In the genomic region with DNA sequence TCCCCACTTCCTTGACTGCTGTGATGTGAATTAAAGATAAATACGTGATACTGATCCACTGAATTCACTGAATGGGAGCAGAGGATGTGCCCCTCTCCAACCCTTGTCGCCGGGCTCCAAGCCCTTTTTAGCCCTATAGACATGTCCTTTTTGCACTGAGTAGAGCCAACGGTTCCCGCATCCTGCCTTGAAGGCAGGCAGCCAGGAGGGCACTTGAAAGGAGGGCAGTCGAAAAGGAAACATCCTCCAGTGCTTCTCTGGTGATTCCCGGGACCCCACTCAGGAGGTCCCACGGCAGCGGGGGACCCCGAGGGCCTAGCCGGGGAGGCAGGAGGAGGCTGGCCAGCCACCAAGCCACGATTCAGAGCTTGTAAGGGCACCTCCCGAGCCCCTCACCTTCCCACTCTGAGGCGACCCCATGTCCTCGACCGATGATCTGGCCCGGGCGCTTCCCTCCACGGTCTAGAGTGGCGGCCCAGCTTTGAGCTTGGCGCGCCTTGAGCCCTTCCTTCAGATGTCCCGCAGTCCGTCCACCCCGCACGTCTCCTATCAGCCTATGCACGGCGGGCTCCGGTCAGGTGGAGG, we compare ENCODE assay signal across 8 cellular contexts. TPM values are rescaled to one million over a fixed set of nuclear protein-coding genes. Genes with fewer than 3 reads are reported as not detected.
DNase-seq lines count a peak whose midpoint lies in the region; ATAC-seq and TF ChIP-seq lines count a peak whose summit lies in the region.

No MANE protein-coding gene starts in this region.

- peaks cover 10% of the 10 kb centered on the region for H4K20me1 ChIP-seq in SK-N-SH (ENCODE audit: insufficient read depth)

- peak overlapping the region; percentile 94 for H3K9ac ChIP-seq in SK-N-SH

- peak overlapping the region; percentile 71 to 93 for H3K27ac ChIP-seq in SK-N-SH (ENCODE audit: low read depth in 2 of 2, low read length in 1 of 2)

- peaks cover 30% of the 10 kb centered on the region for H3K36me3 Mint-ChIP-seq in activated CD8-positive, alpha-beta memory T cell treated with anti-CD3 and anti-CD28 coated beads, Interleukin-2, amount 10 ng/mL, durations not matched to agents 7 days and 5 days
- peaks cover 0 to 15% (median 0%) of the 10 kb centered on the region in 3 donors for H3K36me3 Mint-ChIP-seq in naive thymus-derived CD8-positive, alpha-beta T cell

- TF ChIP-seq CTCF in SK-N-SH (IDR thresholded peaks at IDR 0.05), result no peak

- peaks cover 21% of the 10 kb centered on the region for H3F3A ChIP-seq in SK-N-SH (replicated peaks; ENCODE audit: insufficient read depth)

- no peak for TF ChIP-seq EP300 in SK-N-SH (IDR thresholded peaks at IDR 0.05; ENCODE audit: borderline replicate concordance in 1 of 2, low read depth in 1 of 2, low read length in 1 of 2)

- H3K27ac Mint-ChIP-seq in activated CD8-positive, alpha-beta memory T cell treated with anti-CD3 and anti-CD28 coated beads, Interleukin-2, amount 10 ng/mL, durations not matched to agents 7 days and 5 days, result peak overlapping the region; percentile 98
- peak overlapping the region; percentile 97 to 100 (median 99) for H3K27ac Mint-ChIP-seq in naive thymus-derived CD8-positive, alpha-beta T cell

- DNase-seq in activated CD8-positive, alpha-beta memory T cell treated with anti-CD3 and anti-CD28 coated beads, Interleukin-2, amount 10 ng/mL, durations not matched to agents 7 days and 5 days, result peak; percentile 56
- DNase-seq in activated CD8-positive, alpha-beta memory T cell treated with anti-CD3 and anti-CD28 coated beads, Interleukin-2, amount 50 U/mL, for 4 hours, result no peak
- DNase-seq in SK-N-SH (peak; percentile 74), erythroblast (lab: John Stamatoyannopoulos, UW) (peak; percentile 63 to 66), HCEC 1CT (no peak), NCI-H524 treated with DMSO at 0.1 percent for 48 hours (lab: John Stamatoyannopoulos, UW) (no peak)
- peak in 4 of 10 donors; percentile 14 to 37 (median 20) for DNase-seq in naive thymus-derived CD8-positive, alpha-beta T cell

- TF ChIP-seq RAD21 in SK-N-SH (IDR thresholded peaks at IDR 0.05; ENCODE audit: low read length), result no peak

- H3K27me3 ChIP-seq in SK-N-SH (ENCODE audit: insufficient read depth), result no peaks in the 10 kb centered on the region

- no peak for TF ChIP-seq POLR2A in erythroblast (IDR thresholded peaks at IDR 0.05; ENCODE audit: low read length)

- H3K4me3 ChIP-seq in SK-N-SH (ENCODE audit: low read depth in 2 of 2, low read length in 1 of 2), result peak overlapping the region; percentile 84 to 98

- peak overlapping the region; percentile 94 for H2AFZ ChIP-seq in SK-N-SH (ENCODE audit: low read depth)

- peak overlapping the region; percentile 80 for H3K4me2 ChIP-seq in SK-N-SH

- no peaks in the 10 kb centered on the region for H3K9me3 Mint-ChIP-seq in activated CD8-positive, alpha-beta memory T cell treated with anti-CD3 and anti-CD28 coated beads, Interleukin-2, amount 10 ng/mL, durations not matched to agents 7 days and 5 days (ENCODE audit: low read depth)
- no peaks in the 10 kb centered on the region for H3K9me3 Mint-ChIP-seq in naive thymus-derived CD8-positive, alpha-beta T cell

- peak; percentile 13 for ATAC-seq in activated CD8-positive, alpha-beta memory T cell treated with anti-CD3 and anti-CD28 coated beads, Interleukin-2, amount 10 ng/mL, durations not matched to agents 7 days and 5 days
- peak; percentile 5 for ATAC-seq in HG02763 (IDR thresholded peaks at IDR 0.05; ENCODE audit: unreplicated experiment)
- ATAC-seq in naive thymus-derived CD8-positive, alpha-beta T cell, result peak; percentile 2 to 11

- CTCF ChIA-PET in activated CD8-positive, alpha-beta memory T cell treated with anti-CD3 and anti-CD28 coated beads, Interleukin-2, amount 10 ng/mL, durations not matched to agents 7 days and 5 days (lab: Charles Lee), result interaction anchor here (0.8 to 2.6 kb wide), 5 partner anchors 15 to 768 kb away, joined by 3 to 12 read pairs (median 6); no protein-coding TSS in a partner anchor
- CTCF ChIA-PET in SK-N-SH (lab: Yijun Ruan, JAX), result interaction anchor here (0.7 to 2.7 kb wide), 5 partner anchors 13 to 768 kb away, joined by 3 to 27 read pairs (median 5); a partner anchor contains a TSS

- POLR2A ChIA-PET in SK-N-SH (lab: Yijun Ruan, JAX), result interaction anchor here (0.9 to 2.4 kb wide), 8 partner anchors 10 to 815 kb away, joined by 3 to 12 read pairs (median 6); a partner anchor contains a TSS
- POLR2A ChIA-PET in naive thymus-derived CD8-positive, alpha-beta T cell (lab: Charles Lee), result interaction anchor here (1.0 to 2.7 kb wide), 7 partner anchors 10 to 817 kb away, joined by 3 to 35 read pairs (median 5); a partner anchor contains a TSS

- 2% methylated on average over 14 of the region's 29 CpGs for WGBS in SK-N-SH (ENCODE audit: low lambda C conversion rate)

- H3K4me1 ChIP-seq in SK-N-SH (ENCODE audit: control insufficient read depth in 1 of 2, insufficient read depth in 2 of 2, low read depth in 1 of 2, low read length in 1 of 2), result peaks cover 21 to 36% of the 10 kb centered on the region in 2 experiments

- H3K9me2 ChIP-seq in SK-N-SH, result no peaks in the 10 kb centered on the region

- peak overlapping the region; percentile 99 for H3K4me3 Mint-ChIP-seq in activated CD8-positive, alpha-beta memory T cell treated with anti-CD3 and anti-CD28 coated beads, Interleukin-2, amount 10 ng/mL, durations not matched to agents 7 days and 5 days
- peak overlapping the region; percentile 96 to 100 (median 99) for H3K4me3 Mint-ChIP-seq in naive thymus-derived CD8-positive, alpha-beta T cell

- H3K79me2 ChIP-seq in SK-N-SH (ENCODE audit: insufficient read depth), result peaks cover 59% of the 10 kb centered on the region

- H3K36me3 ChIP-seq in SK-N-SH (replicated peaks in 1 of 2; ENCODE audit: control insufficient read depth in 1 of 2, insufficient read depth in 2 of 2, low read length in 1 of 2), result peaks cover 16% of the 10 kb centered on the region in 2 experiments

- no peaks in the 10 kb centered on the region for H3K27me3 Mint-ChIP-seq in activated CD8-positive, alpha-beta memory T cell treated with anti-CD3 and anti-CD28 coated beads, Interleukin-2, amount 10 ng/mL, durations not matched to agents 7 days and 5 days
- H3K27me3 Mint-ChIP-seq in naive thymus-derived CD8-positive, alpha-beta T cell, result no peaks in the 10 kb centered on the region

- no peaks in the 10 kb centered on the region for H3K9me3 ChIP-seq in SK-N-SH

- peaks cover 52% of the 10 kb centered on the region for H3K4me1 Mint-ChIP-seq in activated CD8-positive, alpha-beta memory T cell treated with anti-CD3 and anti-CD28 coated beads, Interleukin-2, amount 10 ng/mL, durations not matched to agents 7 days and 5 days
- H3K4me1 Mint-ChIP-seq in naive thymus-derived CD8-positive, alpha-beta T cell, result peaks cover 19 to 52% (median 50%) of the 10 kb centered on the region in 4 donors

TF ChIP-seq in SK-N-SH, 30 proteins besides CTCF, POLR2A, EP300 and RAD21:
- TF ChIP-seq SIN3A (IDR thresholded peaks at IDR 0.05; ENCODE audit: borderline replicate concordance, low read depth, low read length), result no peak; the same call in 1 of the 2 replicates
- peak; percentile 2; the same call in 1 of the 2 replicates for TF ChIP-seq GATA2 (CRISPR knock-in tag; IDR thresholded peaks at IDR 0.05)

RNA-seq across cellular contexts. Expression of a gene that starts 0.9 kb away (rescaled TPM):
- 100 to 1,000 TPM; 140 to 182 TPM for total RNA-seq in activated CD8-positive, alpha-beta memory T cell treated with anti-CD3 and anti-CD28 coated beads, Interleukin-2, amount 10 ng/mL, durations not matched to agents 7 days and 5 days
- 118 and 121 TPM in 2 replicates for polyA plus RNA-seq in SK-N-SH (2012; rRNA removed)
- 151 and 220 TPM in 2 replicates for polyA plus RNA-seq in SK-N-SH (2012; cell fraction: cytosol; rRNA removed)
- polyA plus RNA-seq in SK-N-SH (2012; cell fraction: nucleus; rRNA removed), result 27.1 and 39.2 TPM in 2 replicates
- 10 to 100 TPM; 51.1 to 56.2 TPM for total RNA-seq in naive thymus-derived CD8-positive, alpha-beta T cell
- polyA plus RNA-seq in naive thymus-derived CD8-positive, alpha-beta T cell, result 10 to 100 TPM; 41.6 to 45.3 (median 44.4) TPM

RNA-seq across cellular contexts. Expression of a gene that starts 6.8 kb away (rescaled TPM):
- total RNA-seq in activated CD8-positive, alpha-beta memory T cell treated with anti-CD3 and anti-CD28 coated beads, Interleukin-2, amount 10 ng/mL, durations not matched to agents 7 days and 5 days, result 10 to 100 TPM; 28.7 to 36.1 TPM
- 11.3 and 17.0 TPM in 2 replicates for polyA plus RNA-seq in SK-N-SH (2012; rRNA removed)
- polyA plus RNA-seq in SK-N-SH (2012; cell fraction: cytosol; rRNA removed), result 12.3 and 17.2 TPM in 2 replicates
- polyA plus RNA-seq in SK-N-SH (2012; cell fraction: nucleus; rRNA removed), result 9.4 and 9.8 TPM in 2 replicates
- total RNA-seq in naive thymus-derived CD8-positive, alpha-beta T cell, result 10 to 100 TPM; 41.8 to 42.0 TPM
- 10 to 100 TPM; 12.9 to 27.3 (median 14.2) TPM for polyA plus RNA-seq in naive thymus-derived CD8-positive, alpha-beta T cell

Comparison
In these comparisons a context has a peak if more than half of its experiments do, and no peak if none do; other contexts are left out.
1. DNase-seq: peak in activated CD8-positive, alpha-beta memory T cell treated with anti-CD3 and anti-CD28 coated beads, Interleukin-2, amount 10 ng/mL, durations not matched to agents 7 days and 5 days (single experiment), SK-N-SH (single experiment) and erythroblast (2 of 2); none in activated CD8-positive, alpha-beta memory T cell treated with anti-CD3 and anti-CD28 coated beads, Interleukin-2, amount 50 U/mL, for 4 hours (single experiment), HCEC 1CT (single experiment) and NCI-H524 treated with DMSO at 0.1 percent for 48 hours (single experiment).
2. Peak in every context shown above with its lines, with median percentiles within 50 percentile points of each other: ATAC-seq.